In the genomic region with DNA sequence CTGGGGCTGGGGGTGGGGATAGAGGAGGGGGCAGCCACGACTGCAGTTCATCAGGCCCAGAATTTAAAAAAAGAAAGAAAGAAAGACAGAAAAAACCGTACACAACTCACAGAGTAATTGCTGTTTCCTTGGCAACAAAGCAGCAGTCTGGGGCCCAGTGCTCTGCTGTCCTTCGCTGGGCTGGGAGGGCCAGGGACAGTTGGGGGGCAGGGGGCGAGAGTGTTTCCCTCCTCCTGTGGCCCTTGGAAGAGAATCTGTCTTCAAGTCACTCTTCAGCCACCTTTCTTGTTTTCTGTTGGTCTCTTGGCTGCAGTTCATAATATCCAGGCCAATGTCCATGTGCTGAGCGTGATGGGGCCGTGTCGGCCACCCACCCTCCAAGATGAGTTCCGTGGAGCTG, we compare ENCODE assay signal across 19 cellular contexts. TPM values are rescaled to one million over a fixed set of nuclear protein-coding genes. Genes with fewer than 3 reads are reported as not detected.
DNase-seq lines count a peak whose midpoint lies in the region; TF ChIP-seq lines count a peak whose summit lies in the region.
"Had no signal": no experiment of that assay in that cellular context is flagged by ENCODE, and none has a peak within 500 bp of the region (broad histone marks: within the 10 kb centered on the region; RNA-seq: fewer than 3 reads in every experiment).

No MANE protein-coding gene starts in this region.

- DNase-seq in mesothelial cell of epicardium (ENCODE audit: low spot score in 2 of 2, unreplicated experiment in 2 of 2) (no peak), neural crest cell (ENCODE audit: low read depth, low spot score) (no peak), NOMO-1 treated with dmso at 0.1 percent for 144 hours (lab: John Stamatoyannopoulos, UW; ENCODE audit: unreplicated experiment) (no peak), NCI-H146 (lab: John Stamatoyannopoulos, UW) (no peak), NCI-H2029 treated with DMSO at 0.1 percent for 48 hours (lab: John Stamatoyannopoulos, UW) (no peak)
- DNase-seq: AML-193; Caco-2; Calu3; CD4-positive, alpha-beta T cell; CD8-positive, alpha-beta T cell; DMS79 treated with DMSO at 0.1 percent for 48 hours; GF-D8 had no signal

- H3K27ac Mint-ChIP-seq in mesothelial cell of epicardium (peak overlapping the region; percentile 87), neural crest cell (ENCODE audit: unreplicated experiment) (peak overlapping the region; percentile 59)
- H3K27ac Mint-ChIP-seq: B cell; CD4-positive, alpha-beta T cell; CD8-positive, alpha-beta T cell had no signal

- TF ChIP-seq CTCF in mesothelial cell of epicardium (IDR thresholded peaks at IDR 0.05; ENCODE audit: unreplicated experiment) (no peak), neural crest cell (conservative IDR thresholded peaks at IDR 0.05) (no peak)

- H3K4me3 Mint-ChIP-seq in mesothelial cell of epicardium (no peak overlapping the region), neural crest cell (no peak overlapping the region)
- H3K4me3 Mint-ChIP-seq: B cell; CD4-positive, alpha-beta T cell; CD8-positive, alpha-beta T cell had no signal

- H3K36me3 Mint-ChIP-seq in mesothelial cell of epicardium = peaks cover 8% of the 10 kb centered on the region
- no peaks in the 10 kb centered on the region for H3K36me3 Mint-ChIP-seq in neural crest cell (ENCODE audit: low read depth)
- H3K36me3 Mint-ChIP-seq: CD8-positive, alpha-beta T cell had no signal

- peaks cover 8% of the 10 kb centered on the region for H3K27me3 Mint-ChIP-seq in mesothelial cell of epicardium (ENCODE audit: low read depth)
- H3K27me3 Mint-ChIP-seq in neural crest cell (ENCODE audit: low read depth) = peaks cover 6% of the 10 kb centered on the region

- peaks cover 13% of the 10 kb centered on the region for H3K9me3 Mint-ChIP-seq in mesothelial cell of epicardium
- H3K9me3 Mint-ChIP-seq in neural crest cell = peaks cover 6% of the 10 kb centered on the region

- H3K4me1 Mint-ChIP-seq in mesothelial cell of epicardium (peaks cover 57% of the 10 kb centered on the region), neural crest cell (peaks cover 17% of the 10 kb centered on the region)
- H3K4me1 Mint-ChIP-seq: B cell had no signal

- H3K27ac ChIP-seq in cingulate gyrus (ENCODE audit: low read depth, low read length) = peak overlapping the region; percentile 32
- H3K27ac ChIP-seq: 22Rv1; A549; BLaER1 treated with 17β-estradiol and CSF1 and Interleukin-3, amounts not matched to agents 10 nM and 100 nM; C4-2B had no signal

RNA-seq across cellular contexts. Expression of a gene that starts 53.7 kb away (rescaled TPM):
- 2.0 to 2.4 TPM (median 2.3 TPM) in 3 replicates for total RNA-seq in mesothelial cell of epicardium
- 1.8 and 1.9 TPM in 2 replicates for total RNA-seq in neural crest cell
- total RNA-seq: A172; B cell; CD4-positive, alpha-beta T cell; CD8-positive, alpha-beta T cell had no signal
